14 cellular contexts compared by ENCODE assay signal in genomic region chr2:203022751-203023150, GRCh38. TPM values are rescaled to one million over a fixed set of nuclear protein-coding genes. Genes with fewer than 3 reads are reported as not detected.
DNase-seq lines count a peak whose midpoint lies in the region; ATAC-seq, FAIRE-seq and TF ChIP-seq lines count a peak whose summit lies in the region.
"Had no signal": no experiment of that assay in that cellular context is flagged by ENCODE, and none has a peak within 500 bp of the region (broad histone marks: within the 10 kb centered on the region; RNA-seq: fewer than 3 reads in every experiment).

No MANE protein-coding gene starts in this region.

- TF ChIP-seq CTCF in pancreas (IDR thresholded peaks at IDR 0.05), result no peak

- ATAC-seq in pancreas, result no peak
- ATAC-seq in naive thymus-derived CD8-positive, alpha-beta T cell, result no peak
- ATAC-seq in GM21576 (IDR thresholded peaks at IDR 0.05; ENCODE audit: unreplicated experiment), result no peak
- ATAC-seq: activated CD4-positive, alpha-beta T cell treated with anti-CD3 and anti-CD28 coated beads for 36 hours; mucosa of descending colon had no signal

- no peak overlapping the region for H3K4me3 Mint-ChIP-seq in naive thymus-derived CD8-positive, alpha-beta T cell
- H3K4me3 Mint-ChIP-seq: activated CD4-positive, alpha-beta T cell treated with anti-CD3 and anti-CD28 coated beads for 36 hours; activated naive CD8-positive, alpha-beta T cell; IgD-negative memory B cell had no signal

- peaks cover 10 to 31% (median 21%) of the 10 kb centered on the region in 3 donors for H3K4me1 ChIP-seq in pancreas

- H3K27ac Mint-ChIP-seq in naive thymus-derived CD8-positive, alpha-beta T cell, result no peak overlapping the region
- H3K27ac Mint-ChIP-seq: activated CD4-positive, alpha-beta T cell treated with anti-CD3 and anti-CD28 coated beads for 36 hours; activated naive CD8-positive, alpha-beta T cell; IgD-negative memory B cell had no signal

- no peaks in the 10 kb centered on the region for H3K9me3 ChIP-seq in pancreas
- H3K9me3 ChIP-seq: colonic mucosa, mucosa of descending colon had no signal

- no peaks in the 10 kb centered on the region for H3K36me3 ChIP-seq in pancreas
- H3K36me3 ChIP-seq: colonic mucosa had no signal

- no peak for TF ChIP-seq POLR2A in GM12891 (IDR thresholded peaks at IDR 0.05; ENCODE audit: low read depth, low read length)

- H3K4me1 Mint-ChIP-seq in naive thymus-derived CD8-positive, alpha-beta T cell, result peaks cover 9 to 26% (median 18%) of the 10 kb centered on the region in 4 donors

- no peak overlapping the region for H3K4me3 ChIP-seq in pancreas
- H3K4me3 ChIP-seq: colonic mucosa, mucosa of descending colon had no signal

- intact Hi-C loops in pancreas (cut with DNase I), result no loop called here

- H3K27ac ChIP-seq in pancreas, result peak overlapping the region in 1 of 4 donors; percentile 9
- H3K27ac ChIP-seq: colonic mucosa had no signal

- FAIRE-seq in A204.1 (lab: Jason Lieb, UNC) (peak; percentile 37), RCC 7860 (lab: Jason Lieb, UNC) (peak; percentile 8), pancreas (lab: Jason Lieb, UNC) (peak; percentile 78), GM12891 (lab: Jason Lieb, UNC) (no peak)
- FAIRE-seq: H1 had no signal

- no peak for DNase-seq in RCC 7860 (ENCODE audit: low spot score)
- peak; percentile 41 for DNase-seq in fibroblast of peridontal ligament (ENCODE audit: extremely low read depth)
- DNase-seq in pancreas, result no peak
- no peak for DNase-seq in naive thymus-derived CD8-positive, alpha-beta T cell
- no peak for DNase-seq in GM12891 (ENCODE audit: insufficient read length, low spot score)
- no peak for DNase-seq in NOMO-1 treated with dmso at 0.1 percent for 144 hours (lab: John Stamatoyannopoulos, UW; ENCODE audit: unreplicated experiment)
- DNase-seq: activated CD4-positive, alpha-beta T cell treated with anti-CD3 and anti-CD28 coated beads for 36 hours; colonic mucosa; mucosa of descending colon had no signal

- POLR2A ChIA-PET in naive thymus-derived CD8-positive, alpha-beta T cell (lab: Charles Lee), result no interaction called here

- no peaks in the 10 kb centered on the region for H3K9me3 Mint-ChIP-seq in naive thymus-derived CD8-positive, alpha-beta T cell
- H3K9me3 Mint-ChIP-seq: IgD-negative memory B cell had no signal

- WGBS in pancreas, 2 donors, result 70 to 78% methylated on average over 1 of the region's 1 CpG

- H3K36me3 Mint-ChIP-seq in naive thymus-derived CD8-positive, alpha-beta T cell, result no peaks in the 10 kb centered on the region
- H3K36me3 Mint-ChIP-seq: activated naive CD8-positive, alpha-beta T cell; IgD-negative memory B cell had no signal

- no peaks in the 10 kb centered on the region for H3K27me3 ChIP-seq in pancreas
- H3K27me3 ChIP-seq: colonic mucosa had no signal

- no peaks in the 10 kb centered on the region for H3K27me3 Mint-ChIP-seq in naive thymus-derived CD8-positive, alpha-beta T cell
- H3K27me3 Mint-ChIP-seq: activated CD4-positive, alpha-beta T cell treated with anti-CD3 and anti-CD28 coated beads for 36 hours; activated naive CD8-positive, alpha-beta T cell; IgD-negative memory B cell had no signal

TF ChIP-seq in GM12891, 5 proteins besides CTCF, POLR2A, EP300 and RAD21:
- no peak for TF ChIP-seq POLR2AphosphoS5 (IDR thresholded peaks at IDR 0.05; ENCODE audit: low read depth, low read length)
- TF ChIP-seq PAX5 (IDR thresholded peaks at IDR 0.05; ENCODE audit: insufficient read depth, low read length, severe bottlenecking), result no peak
- TF ChIP-seq TAF1 (IDR thresholded peaks at IDR 0.05; ENCODE audit: low read depth, low read length), result no peak
- no peak for TF ChIP-seq POU2F2 (IDR thresholded peaks at IDR 0.05; ENCODE audit: low read depth, low read length)
- no peak for TF ChIP-seq SPI1 (IDR thresholded peaks at IDR 0.05; ENCODE audit: low read depth, low read length)

RNA-seq across cellular contexts. Expression of gene NBEAL1, which starts 8.1 kb away (rescaled TPM):
- 10 to 100 TPM; 11.4 to 27.2 (median 16.4) TPM for total RNA-seq in pancreas
- polyA plus RNA-seq in pancreas, result 1 to 10 TPM; 4.0 to 5.1 TPM
- total RNA-seq in naive thymus-derived CD8-positive, alpha-beta T cell, result 10 to 100 TPM; 15.5 to 18.4 TPM
- 1 to 10 TPM; 7.5 to 8.6 (median 8.1) TPM for polyA plus RNA-seq in naive thymus-derived CD8-positive, alpha-beta T cell
- polyA plus RNA-seq in GM12891 (2012; ENCODE audit: low read depth, missing spikeins), result 5.0 TPM
